In genomic region chr15:84915011-84915958, GRCh38 we compare ENCODE assay signal across 8 cellular contexts. TPM values are rescaled to one million over a fixed set of nuclear protein-coding genes. Genes with fewer than 3 reads are reported as not detected.
DNase-seq lines count a peak whose midpoint lies in the region; ATAC-seq, FAIRE-seq and TF ChIP-seq lines count a peak whose summit lies in the region.

No MANE protein-coding gene starts in this region.

- POLR2A ChIA-PET in RWPE1 (lab: Yijun Ruan, JAX; ENCODE audit: low non-redundant PET): interaction anchor here (0.6 kb wide), 1 partner anchor 11 kb away, joined by 6 read pairs; no protein-coding TSS in a partner anchor
- POLR2A ChIA-PET in GM12878 (lab: Charles Lee): interaction anchor here (0.6 to 1.0 kb wide), 2 partner anchors 74 to 158 kb away, joined by 4 to 6 read pairs; no protein-coding TSS in a partner anchor

- H3K4me2 ChIP-seq in GM12878 (ENCODE audit: control insufficient read depth, insufficient read depth): no peak overlapping the region

- H4K20me1 ChIP-seq in GM12878 (ENCODE audit: control insufficient read depth, insufficient read depth): no peaks in the 10 kb centered on the region

- in situ Hi-C loops in GM12878 (cut with MboI): no loop called here

- no peaks in the 10 kb centered on the region; the same call in 2 of the 3 replicates for H3K9me3 ChIP-seq in GM12878 (replicated peaks; ENCODE audit: control insufficient read depth, insufficient read depth, low read length)

- H3K4me3 ChIP-seq in GM12878: no peak overlapping the region

- 31% methylated on average over 13 of the region's 13 CpGs for WGBS in GM12878 (ENCODE audit: insufficient coverage, insufficient replicate concordance, low lambda C conversion rate, missing lambda C conversion rate)

- no peaks in the 10 kb centered on the region for H3K79me2 ChIP-seq in GM12878 (ENCODE audit: control insufficient read depth, insufficient read depth, low read length)

- TF ChIP-seq RAD21 in GM12878 (IDR thresholded peaks at IDR 0.05; ENCODE audit: insufficient read depth, low read depth, low read length): no peak

- no TSS peak for BruUV-seq in GM12878 (replicated peaks; lab: Mats Ljungman, UMichigan)

- no peaks in the 10 kb centered on the region; a peak in 1 of 4 replicates for H3K27me3 ChIP-seq in GM12878 (replicated peaks in 1 of 2; ENCODE audit: control insufficient read depth in 2 of 2, insufficient read depth in 2 of 2, low read length in 1 of 2)

- H3K27ac ChIP-seq in RWPE1 (peak overlapping the region; percentile 75), GM12878 (ENCODE audit: control insufficient read depth, insufficient read depth) (no peak overlapping the region)

- SMC1A ChIA-PET in GM12878 (lab: Charles Lee; ENCODE audit: uncharacterized antibody, unreplicated experiment): interaction anchor here (0.6 to 1.2 kb wide), 3 partner anchors 62 to 121 kb away, joined by 3 read pairs; no protein-coding TSS in a partner anchor

- FAIRE-seq in GM12878 (lab: Jason Lieb, UNC): peak; percentile 92

- TF ChIP-seq POLR2A in GM12878 (IDR thresholded peaks at IDR 0.05; ENCODE audit: low read depth, low read length): 0 out of 2 replicates have a peak, but pooled peaks have one; percentile 34

- ATAC-seq in HG03520 (IDR thresholded peaks at IDR 0.05; ENCODE audit: unreplicated experiment) (peak; percentile 90), GM12878 (peak; percentile 96)

- peaks cover 14% of the 10 kb centered on the region for H3K4me1 ChIP-seq in GM12878 (ENCODE audit: control insufficient read depth, insufficient read depth, low read length)

- RAD21 ChIA-PET in GM12878 (lab: Charles Lee; ENCODE audit: unreplicated experiment): interaction anchor here (0.7 to 0.8 kb wide), 2 partner anchors 13 to 344 kb away, joined by 3 to 5 read pairs; no protein-coding TSS in a partner anchor

- TF ChIP-seq CTCF in GM20000 (IDR thresholded peaks at IDR 0.05; ENCODE audit: extremely low read depth, missing control alignments) (no peak), RWPE1 (conservative IDR thresholded peaks at IDR 0.05; ENCODE audit: low read depth) (no peak), GM12878 (IDR thresholded peaks at IDR 0.05 in 2 of 3, conservative IDR thresholded peaks at IDR 0.05 in 1 of 3; ENCODE audit: control insufficient read depth in 2 of 3, extremely low read depth in 1 of 3, insufficient read depth in 1 of 3, low read depth in 3 of 3, low read length in 3 of 3) (no peak)

- CTCF ChIA-PET in RWPE1 (lab: Yijun Ruan, JAX): interaction anchor here (1.0 kb wide), 1 partner anchor 33 kb away, joined by 3 read pairs; no protein-coding TSS in a partner anchor
- CTCF ChIA-PET in GM12878 (lab: Yijun Ruan, JAX): interaction anchor here (0.6 to 2.0 kb wide), 4 partner anchors 13 to 400 kb away, joined by 3 to 8 read pairs (median 3); no protein-coding TSS in a partner anchor

- H3K36me3 ChIP-seq in GM12878 (ENCODE audit: control insufficient read depth in 2 of 2, insufficient read depth in 2 of 2, low read length in 1 of 2): no peaks in the 10 kb centered on the region

- intact Hi-C loops in GM12878 (cut with micrococcal nuclease; ENCODE audit: unreplicated experiment): no loop called here

- peak; percentile 16 to 22; a peak in 2 of 4 replicates for TF ChIP-seq EP300 in GM12878 (IDR thresholded peaks at IDR 0.05; ENCODE audit: borderline replicate concordance in 1 of 2, control insufficient read depth in 1 of 2, low read depth in 2 of 2, low read length in 2 of 2)

- peak overlapping the region; percentile 63 for H2AFZ ChIP-seq in GM12878 (ENCODE audit: control insufficient read depth, low read depth, low read length)

- H3K9ac ChIP-seq in GM12878 (ENCODE audit: control insufficient read depth, insufficient read depth, low read length): no peak overlapping the region

- peak; percentile 81 for DNase-seq in DMS53 treated with DMSO at 0.1 percent for 48 hours (lab: John Stamatoyannopoulos, UW; ENCODE audit: unreplicated experiment)
- DNase-seq in GM20000 (ENCODE audit: low spot score): peak; percentile 91
- DNase-seq in RWPE1 (ENCODE audit: low spot score): peak; percentile 91
- peak; percentile 79 for DNase-seq in GM12878 (ENCODE audit: low read depth, low spot score)
- DNase-seq in left kidney (ENCODE audit: low read depth, low spot score): peak; percentile 95
- DNase-seq in stimulated activated CD8-positive, alpha-beta memory T cell treated with anti-CD3 and anti-CD28 coated beads, Interleukin-7, amount 100 ng/mL, for 4 hours (ENCODE audit: low read depth in 2 of 2): peak; percentile 1 to 20
- DNase-seq in activated effector memory CD4-positive, alpha-beta T cell treated with anti-CD3 and anti-CD28 coated beads, Interleukin-2, amount 50 U/mL, for 16 hours: no peak

TF ChIP-seq in GM12878, 131 proteins besides CTCF, POLR2A, EP300 and RAD21 (continues in another document):
- TF ChIP-seq PAX8 (IDR thresholded peaks at IDR 0.05) (no peak), FOS (IDR thresholded peaks at IDR 0.05; ENCODE audit: borderline replicate concordance, extremely low read depth, insufficient read length) (no peak), SMAD1 (IDR thresholded peaks at IDR 0.05; ENCODE audit: low read depth, partially characterized antibody) (no peak), KAT2A (conservative IDR thresholded peaks at IDR 0.05; ENCODE audit: control insufficient read depth, low read depth, low read length) (no peak), BCL3 (IDR thresholded peaks at IDR 0.05; ENCODE audit: borderline replicate concordance, insufficient read depth, low read depth, low read length, poor library complexity, severe bottlenecking) (no peak), E4F1 (IDR thresholded peaks at IDR 0.05; ENCODE audit: borderline replicate concordance, partially characterized antibody) (no peak), BCL11A (IDR thresholded peaks at IDR 0.05; ENCODE audit: low read depth, low read length) (no peak), ZNF274 (IDR thresholded peaks at IDR 0.05; ENCODE audit: insufficient read depth, insufficient read length) (no peak), EED (IDR thresholded peaks at IDR 0.05; ENCODE audit: low read depth) (no peak; the same call in 1 of the 2 replicates), HCFC1 (IDR thresholded peaks at IDR 0.05; ENCODE audit: low read length) (no peak), PBX3 (IDR thresholded peaks at IDR 0.05; ENCODE audit: insufficient replicate concordance, low read depth, low read length) (no peak), JUNB (IDR thresholded peaks at IDR 0.05) (no peak; the same call in 1 of the 2 replicates), SMARCA5 (IDR thresholded peaks at IDR 0.05) (peak; percentile 87)

RNA-seq across cellular contexts. Expression of gene SLC28A1, which starts 30.8 kb away (rescaled TPM):
- not detected in 2 replicates for total RNA-seq in GM12878 (2013; cell fraction: nucleolus; rRNA removed)
- total RNA-seq in GM12878 (2014; rRNA removed) (not detected in 2 replicates), GM12878 (2014; rRNA removed; fragmentation: Illumina TruSeq; extraction: Trizol) (not detected in 2 replicates), GM12878 (2021) (not detected in 2 replicates)
- polyA plus RNA-seq in GM12878 (2011; ENCODE audit: low read depth): not detected
- polyA plus RNA-seq in GM12878 (2011; rRNA removed) (not detected in 2 replicates), GM12878 (2014; fragmentation: Illumina TruSeq; extraction: Trizol) (not detected in 2 replicates), GM12878 (2014; fragmentation: Nextera tagmentation; extraction: Ambion mirVana) (not detected), GM12878 (2014; rRNA removed) (not detected in 2 replicates), GM12878 (2016; fragmentation: Nextera tagmentation; extraction: Ambion mirVana) (not detected)
- polyA plus RNA-seq in GM12878 (2011; cell fraction: cytosol; rRNA removed): 0.03 and 0.10 TPM in 2 replicates
- polyA plus RNA-seq in GM12878 (2011; cell fraction: nucleus; rRNA removed): not detected in 2 replicates
- not detected in 2 replicates for polyA plus RNA-seq in GM12878 (2012)
- polyA minus RNA-seq in GM12878 (2011; rRNA and poly(A)+ RNA removed): not detected in 2 replicates
- not detected in 2 replicates for polyA minus RNA-seq in GM12878 (2011; cell fraction: cytosol; rRNA and poly(A)+ RNA removed)
- polyA minus RNA-seq in GM12878 (2011; cell fraction: nucleus; rRNA and poly(A)+ RNA removed): not detected in 2 replicates
